Comparison of ENCODE assay signal across 10 cellular contexts in the genomic region with DNA sequence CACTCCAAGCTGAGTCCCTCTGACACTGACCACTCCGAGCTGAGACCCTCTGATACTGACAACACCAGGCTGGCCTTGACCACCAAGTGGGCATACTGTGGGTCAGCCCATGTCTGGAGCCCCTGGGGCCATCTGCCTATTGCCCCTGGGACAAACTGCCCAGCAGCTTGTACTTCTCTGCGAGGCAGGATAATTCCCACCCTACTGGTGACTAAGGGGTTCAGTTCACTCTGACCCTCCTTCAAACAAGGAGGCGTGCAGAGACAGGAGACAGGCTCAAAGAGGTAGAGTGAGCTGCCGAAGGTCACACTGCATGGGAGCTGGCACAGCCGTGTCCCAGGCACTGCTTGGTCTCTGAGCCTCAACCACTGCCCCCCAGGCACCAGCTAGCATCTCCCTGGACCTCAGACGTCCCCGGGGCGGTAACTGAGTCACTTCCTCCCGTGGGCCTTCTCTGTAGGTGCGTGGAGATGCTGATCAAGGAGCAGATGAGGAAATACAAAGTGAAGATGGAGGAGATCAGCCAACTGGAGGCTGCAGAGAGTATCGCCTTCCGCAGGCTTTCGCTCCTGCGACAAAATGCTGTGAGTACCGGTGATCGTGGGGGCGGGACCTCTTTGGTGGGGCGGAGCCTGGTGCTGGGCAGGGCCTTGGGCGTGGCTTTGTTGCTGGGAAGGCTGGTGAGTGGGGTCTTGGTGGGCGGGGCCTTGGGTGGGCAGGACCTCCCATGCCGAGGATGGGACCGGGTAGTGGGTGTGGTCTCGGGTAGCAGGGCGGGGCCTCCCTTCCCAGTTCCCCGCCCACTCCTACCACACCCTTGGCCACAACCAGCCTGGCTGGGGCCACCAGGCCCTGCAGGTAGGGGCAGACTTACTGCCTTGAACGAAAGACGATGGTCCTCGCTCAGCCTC. TPM values are rescaled to one million over a fixed set of nuclear protein-coding genes. Genes with fewer than 3 reads are reported as not detected.
DNase-seq lines count a peak whose midpoint lies in the region; ATAC-seq lines count a peak whose summit lies in the region.
"Had no signal": no experiment of that assay in that cellular context is flagged by ENCODE, and none has a peak within 500 bp of the region (broad histone marks: within the 10 kb centered on the region; RNA-seq: fewer than 3 reads in every experiment).

No MANE protein-coding gene starts in this region.

- no peak overlapping the region for H3K4ac ChIP-seq in mesenchymal stem cell (ENCODE audit: low read depth in 1 of 2, low read length in 2 of 2)

- H3K4me1 ChIP-seq in mesenchymal stem cell (ENCODE audit: control insufficient read depth, insufficient read depth, low read depth, low read length): peaks cover 8% of the 10 kb centered on the region

- H3K27me3 ChIP-seq in mesenchymal stem cell (ENCODE audit: control insufficient read depth in 1 of 2, insufficient read depth in 1 of 2, low read length in 2 of 2): no peaks in the 10 kb centered on the region

- peaks cover 11% of the 10 kb centered on the region for H3K79me1 ChIP-seq in mesenchymal stem cell (replicated peaks; ENCODE audit: low read length, poor library complexity, severe bottlenecking)

- DNase-seq in NCI-H146 (lab: John Stamatoyannopoulos, UW): peak; percentile 46
- no peak for DNase-seq in NCI-H146 treated with DMSO at 0.1 percent for 48 hours (lab: John Stamatoyannopoulos, UW; ENCODE audit: unreplicated experiment)
- DNase-seq in NCI-H1048 (lab: John Stamatoyannopoulos, UW): peak; percentile 83
- DNase-seq in activated T-helper 1 cell treated with anti-CD3 and anti-CD28 coated beads, Interleukin-12 subunit alpha, Interleukin-12 subunit beta, Interleukin-2, Interleukin-4 antibody, amounts not matched to agents 30 ng/mL and 10 ng/mL and 1 ng/mL, durations not matched to agents 14 hours and 24 hours and 36 hours (ENCODE audit: low spot score): peak; percentile 23
- peak; percentile 30 for DNase-seq in mesenchymal stem cell
- no peak for DNase-seq in T-helper 9 cell
- no peak for DNase-seq in COR-L47 (lab: John Stamatoyannopoulos, UW)

- no peak for ATAC-seq in HG03095 (IDR thresholded peaks at IDR 0.05; ENCODE audit: unreplicated experiment)

- H2BK15ac ChIP-seq in mesenchymal stem cell (ENCODE audit: low read depth, poor library complexity, severe bottlenecking): no peak overlapping the region

- H4K8ac ChIP-seq in mesenchymal stem cell (ENCODE audit: low read length): peak overlapping the region; percentile 35

- H3K4me2 ChIP-seq in mesenchymal stem cell (ENCODE audit: low read length, poor library complexity, severe bottlenecking): no peak overlapping the region

- H3K14ac ChIP-seq in mesenchymal stem cell (ENCODE audit: low read length in 2 of 2): no peak overlapping the region

- H3K9ac ChIP-seq in mesenchymal stem cell (ENCODE audit: low read length): no peak overlapping the region

- no peak overlapping the region for H3K18ac ChIP-seq in mesenchymal stem cell (ENCODE audit: low read depth in 1 of 2, low read length in 2 of 2)

- no peak overlapping the region for H2AFZ ChIP-seq in mesenchymal stem cell (ENCODE audit: low read depth, low read length)

- H4K91ac ChIP-seq in mesenchymal stem cell (ENCODE audit: low read length): peak overlapping the region; percentile 56

- intact Hi-C loops in activated T-helper 1 cell treated with anti-CD3 and anti-CD28 coated beads, Interleukin-12 subunit alpha, Interleukin-12 subunit beta, Interleukin-2, Interleukin-4 antibody, amounts not matched to agents 30 ng/mL and 10 ng/mL and 1 ng/mL, durations not matched to agents 14 hours and 24 hours and 36 hours (cut with micrococcal nuclease): no loop called here

- peak overlapping the region; percentile 24 for H2BK120ac ChIP-seq in mesenchymal stem cell (ENCODE audit: low read depth, low read length)

- no peak overlapping the region for H3K4me3 Mint-ChIP-seq in activated T-helper 1 cell treated with anti-CD3 and anti-CD28 coated beads, Interleukin-12 subunit alpha, Interleukin-12 subunit beta, Interleukin-2, Interleukin-4 antibody, amounts not matched to agents 30 ng/mL and 10 ng/mL and 1 ng/mL, durations not matched to agents 14 hours and 24 hours and 36 hours

- no peak overlapping the region for H2AK5ac ChIP-seq in mesenchymal stem cell (ENCODE audit: low read length, severe bottlenecking)

- peaks cover 76 to 83% of the 10 kb centered on the region in 2 experiments for H3K36me3 ChIP-seq in mesenchymal stem cell (ENCODE audit: control insufficient read depth in 1 of 2, insufficient read depth in 2 of 2, low read depth in 1 of 2, low read length in 2 of 2)

- H2BK5ac ChIP-seq in mesenchymal stem cell (ENCODE audit: low read depth, low read length, poor library complexity, severe bottlenecking): no peak overlapping the region

- H3K9me3 ChIP-seq in mesenchymal stem cell (ENCODE audit: control insufficient read depth, low read length): no peaks in the 10 kb centered on the region

- H3K27me3 Mint-ChIP-seq in activated T-helper 1 cell treated with anti-CD3 and anti-CD28 coated beads, Interleukin-12 subunit alpha, Interleukin-12 subunit beta, Interleukin-2, Interleukin-4 antibody, amounts not matched to agents 30 ng/mL and 10 ng/mL and 1 ng/mL, durations not matched to agents 14 hours and 24 hours and 36 hours (ENCODE audit: insufficient read depth): no peaks in the 10 kb centered on the region

- H3K4me3 ChIP-seq in mesenchymal stem cell (ENCODE audit: insufficient read depth in 1 of 2, low read depth in 1 of 2, low read length in 2 of 2): no peak overlapping the region

- H3K27ac Mint-ChIP-seq in activated T-helper 1 cell treated with anti-CD3 and anti-CD28 coated beads, Interleukin-12 subunit alpha, Interleukin-12 subunit beta, Interleukin-2, Interleukin-4 antibody, amounts not matched to agents 30 ng/mL and 10 ng/mL and 1 ng/mL, durations not matched to agents 14 hours and 24 hours and 36 hours: peak overlapping the region; percentile 70

- no peak overlapping the region for H3K27ac ChIP-seq in mesenchymal stem cell (ENCODE audit: low read length, poor library complexity, severe bottlenecking)
- H3K27ac ChIP-seq: C4-2B, VCaP had no signal

- peaks cover 24% of the 10 kb centered on the region for H3K36me3 Mint-ChIP-seq in activated T-helper 1 cell treated with anti-CD3 and anti-CD28 coated beads, Interleukin-12 subunit alpha, Interleukin-12 subunit beta, Interleukin-2, Interleukin-4 antibody, amounts not matched to agents 30 ng/mL and 10 ng/mL and 1 ng/mL, durations not matched to agents 14 hours and 24 hours and 36 hours (ENCODE audit: low read depth)

- H3K9me3 Mint-ChIP-seq in activated T-helper 1 cell treated with anti-CD3 and anti-CD28 coated beads, Interleukin-12 subunit alpha, Interleukin-12 subunit beta, Interleukin-2, Interleukin-4 antibody, amounts not matched to agents 30 ng/mL and 10 ng/mL and 1 ng/mL, durations not matched to agents 14 hours and 24 hours and 36 hours: no peaks in the 10 kb centered on the region

- H2BK12ac ChIP-seq in mesenchymal stem cell (ENCODE audit: low read length in 2 of 2): no peak overlapping the region

- no peak overlapping the region for H3K23ac ChIP-seq in mesenchymal stem cell (ENCODE audit: low read length in 2 of 2)

- peaks cover 10% of the 10 kb centered on the region for H3K4me1 Mint-ChIP-seq in activated T-helper 1 cell treated with anti-CD3 and anti-CD28 coated beads, Interleukin-12 subunit alpha, Interleukin-12 subunit beta, Interleukin-2, Interleukin-4 antibody, amounts not matched to agents 30 ng/mL and 10 ng/mL and 1 ng/mL, durations not matched to agents 14 hours and 24 hours and 36 hours (ENCODE audit: low read depth)

- WGBS in mesenchymal stem cell: 76% methylated on average over 22 of the region's 28 CpGs

RNA-seq across cellular contexts. Expression of gene USE1, which starts 5.8 kb away (rescaled TPM):
- total RNA-seq in activated T-helper 1 cell treated with anti-CD3 and anti-CD28 coated beads, Interleukin-12 subunit alpha, Interleukin-12 subunit beta, Interleukin-2, Interleukin-4 antibody, amounts not matched to agents 30 ng/mL and 10 ng/mL and 1 ng/mL, durations not matched to agents 14 hours and 24 hours and 36 hours: 34.6 and 36.0 TPM in 2 replicates
- polyA plus RNA-seq in mesenchymal stem cell (2013, experiment 1 of 2): 25.2 TPM
- polyA plus RNA-seq in mesenchymal stem cell (2013, experiment 2 of 2): 24.3 TPM

RNA-seq across cellular contexts. Expression of gene OCEL1, which starts 16.6 kb away (rescaled TPM):
- total RNA-seq in activated T-helper 1 cell treated with anti-CD3 and anti-CD28 coated beads, Interleukin-12 subunit alpha, Interleukin-12 subunit beta, Interleukin-2, Interleukin-4 antibody, amounts not matched to agents 30 ng/mL and 10 ng/mL and 1 ng/mL, durations not matched to agents 14 hours and 24 hours and 36 hours: 17.0 and 19.6 TPM in 2 replicates
- 49.4 TPM for polyA plus RNA-seq in mesenchymal stem cell (2013, experiment 1 of 2)
- polyA plus RNA-seq in mesenchymal stem cell (2013, experiment 2 of 2): 49.0 TPM

RNA-seq across cellular contexts. Expression of gene NR2F6, which starts 36.3 kb away (rescaled TPM):
- total RNA-seq in activated T-helper 1 cell treated with anti-CD3 and anti-CD28 coated beads, Interleukin-12 subunit alpha, Interleukin-12 subunit beta, Interleukin-2, Interleukin-4 antibody, amounts not matched to agents 30 ng/mL and 10 ng/mL and 1 ng/mL, durations not matched to agents 14 hours and 24 hours and 36 hours: 14.3 and 14.4 TPM in 2 replicates
- polyA plus RNA-seq in mesenchymal stem cell (2013, experiment 1 of 2): 47.1 TPM
- 46.4 TPM for polyA plus RNA-seq in mesenchymal stem cell (2013, experiment 2 of 2)

RNA-seq across cellular contexts. Expression of gene USHBP1, which starts 55.2 kb away (rescaled TPM):
- total RNA-seq in activated T-helper 1 cell treated with anti-CD3 and anti-CD28 coated beads, Interleukin-12 subunit alpha, Interleukin-12 subunit beta, Interleukin-2, Interleukin-4 antibody, amounts not matched to agents 30 ng/mL and 10 ng/mL and 1 ng/mL, durations not matched to agents 14 hours and 24 hours and 36 hours: 0.10 and 0.26 TPM in 2 replicates
- not detected for polyA plus RNA-seq in mesenchymal stem cell (2013, experiment 1 of 2)
- not detected for polyA plus RNA-seq in mesenchymal stem cell (2013, experiment 2 of 2)

RNA-seq across cellular contexts. Expression of gene BABAM1, which starts 57.9 kb away (rescaled TPM):
- 114 and 120 TPM in 2 replicates for total RNA-seq in activated T-helper 1 cell treated with anti-CD3 and anti-CD28 coated beads, Interleukin-12 subunit alpha, Interleukin-12 subunit beta, Interleukin-2, Interleukin-4 antibody, amounts not matched to agents 30 ng/mL and 10 ng/mL and 1 ng/mL, durations not matched to agents 14 hours and 24 hours and 36 hours
- polyA plus RNA-seq in mesenchymal stem cell (2013, experiment 1 of 2): 100 TPM
- 103 TPM for polyA plus RNA-seq in mesenchymal stem cell (2013, experiment 2 of 2)

Comparison
In these comparisons a context has a peak if more than half of its experiments do, and no peak if none do; other contexts are left out.
1. DNase-seq: peak in NCI-H146 (single experiment), NCI-H1048 (single experiment), activated T-helper 1 cell treated with anti-CD3 and anti-CD28 coated beads, Interleukin-12 subunit alpha, Interleukin-12 subunit beta, Interleukin-2, Interleukin-4 antibody, amounts not matched to agents 30 ng/mL and 10 ng/mL and 1 ng/mL, durations not matched to agents 14 hours and 24 hours and 36 hours (single experiment) and mesenchymal stem cell (single experiment); none in NCI-H146 treated with DMSO at 0.1 percent for 48 hours (single experiment), T-helper 9 cell (single experiment) and COR-L47 (single experiment).